1 cellular context compared by ENCODE assay signal in the genomic region with DNA sequence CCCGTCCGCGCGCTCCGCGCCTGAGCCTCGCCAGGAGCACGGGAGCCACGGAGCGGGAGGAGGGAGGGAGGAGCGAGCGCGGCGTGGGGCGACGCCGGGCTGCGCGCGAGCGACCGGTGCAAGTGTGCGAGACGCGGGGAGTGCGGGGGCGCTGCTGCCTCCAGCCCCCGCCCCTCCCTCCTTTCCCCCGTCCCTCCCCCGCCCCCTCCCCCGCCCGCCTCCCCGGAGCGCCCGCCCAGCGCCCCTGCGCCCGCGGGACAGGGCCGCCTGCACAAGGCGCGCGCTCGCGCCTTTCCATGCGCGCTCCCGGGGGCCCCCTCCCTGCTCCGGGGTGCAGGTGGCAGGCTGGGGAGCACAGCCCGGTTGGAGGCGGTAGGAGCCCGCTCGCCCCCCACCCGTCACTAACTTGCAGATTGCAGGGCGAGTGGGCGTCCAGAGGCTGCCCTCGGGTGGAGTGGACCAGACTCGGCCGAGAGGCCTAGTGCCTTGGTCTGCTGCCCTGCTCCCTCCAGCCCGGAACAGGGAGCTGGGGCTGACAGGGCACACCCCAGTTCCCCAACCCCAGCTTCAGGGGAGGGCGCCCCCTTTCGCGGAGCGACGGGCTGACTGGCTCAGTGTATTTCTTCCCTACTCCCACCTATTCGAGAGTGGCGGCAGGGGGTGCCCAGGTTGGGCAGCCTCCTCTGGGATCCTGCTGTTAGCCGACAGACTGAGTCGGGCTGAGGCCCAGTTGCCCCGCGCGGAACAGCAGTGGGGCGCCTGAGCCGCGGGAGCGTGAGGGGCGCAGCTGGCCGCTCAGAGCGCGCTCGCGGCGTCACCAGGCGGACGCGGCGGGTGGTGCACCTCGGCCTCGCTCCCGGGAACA.
TF ChIP-seq lines count a peak whose summit lies in the region.

A gene (minus strand): TSS at position 126 of the 865 bp plus-strand sequence. CDS start 255 bp downstream, outside the sequence.

TF ChIP-seq in IMR-90, 13 proteins besides CTCF, POLR2A, EP300 and RAD21 (continued from another document):
- TF ChIP-seq CEBPB (IDR thresholded peaks at IDR 0.05; ENCODE audit: low read depth, low read length) (no peak), NFE2L2 (IDR thresholded peaks at IDR 0.05; ENCODE audit: low read depth, low read length) (no peak), MAFK (IDR thresholded peaks at IDR 0.05; ENCODE audit: low read depth, low read length) (no peak), RCOR1 (IDR thresholded peaks at IDR 0.05; ENCODE audit: insufficient replicate concordance, low read length) (no peak), RFX5 (IDR thresholded peaks at IDR 0.05; ENCODE audit: low read depth, low read length) (no peak), MXI1 (IDR thresholded peaks at IDR 0.05; ENCODE audit: borderline replicate concordance, low read depth, low read length) (no peak)
- TF ChIP-seq, protein P1, sequence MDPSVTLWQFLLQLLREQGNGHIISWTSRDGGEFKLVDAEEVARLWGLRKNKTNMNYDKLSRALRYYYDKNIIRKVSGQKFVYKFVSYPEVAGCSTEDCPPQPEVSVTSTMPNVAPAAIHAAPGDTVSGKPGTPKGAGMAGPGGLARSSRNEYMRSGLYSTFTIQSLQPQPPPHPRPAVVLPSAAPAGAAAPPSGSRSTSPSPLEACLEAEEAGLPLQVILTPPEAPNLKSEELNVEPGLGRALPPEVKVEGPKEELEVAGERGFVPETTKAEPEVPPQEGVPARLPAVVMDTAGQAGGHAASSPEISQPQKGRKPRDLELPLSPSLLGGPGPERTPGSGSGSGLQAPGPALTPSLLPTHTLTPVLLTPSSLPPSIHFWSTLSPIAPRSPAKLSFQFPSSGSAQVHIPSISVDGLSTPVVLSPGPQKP (IDR thresholded peaks at IDR 0.05; ENCODE audit: borderline replicate concordance, low read depth, low read length) = no peak
TF ChIP-seq in IMR-90: peak in this region for 0.
